ENCODE assay signal across 8 cellular contexts in genomic region chr2:19346983-19347618, GRCh38. TPM values are rescaled to one million over a fixed set of nuclear protein-coding genes. Genes with fewer than 3 reads are reported as not detected.
DNase-seq lines count a peak whose midpoint lies in the region; ATAC-seq and TF ChIP-seq lines count a peak whose summit lies in the region.

No MANE protein-coding gene starts in this region.

- no peak for DNase-seq in activated T-cell treated with anti-CD3 and anti-CD28 coated beads, Interleukin-2, amount 50 U/mL, for 72 hours
- no peak for DNase-seq in activated T-cell treated with anti-CD3 and anti-CD28 coated beads for 4 hours
- no peak for DNase-seq in activated T-helper 1 cell treated with anti-CD3 and anti-CD28 coated beads, Interleukin-12 subunit alpha, Interleukin-12 subunit beta, Interleukin-2, Interleukin-4 antibody, amounts not matched to agents 30 ng/mL and 10 ng/mL and 1 ng/mL, durations not matched to agents 14 hours and 24 hours and 36 hours (ENCODE audit: low spot score)
- no peak for DNase-seq in transverse colon
- DNase-seq in DMS153 treated with DMSO at 0.1 percent for 48 hours (lab: John Stamatoyannopoulos, UW; ENCODE audit: unreplicated experiment) = no peak
- DNase-seq in NCI-H2081 (lab: John Stamatoyannopoulos, UW) = no peak

- TF ChIP-seq CTCF in transverse colon (IDR thresholded peaks at IDR 0.05) = no peak

- H3K27ac ChIP-seq in layer of hippocampus (ENCODE audit: low read depth, low read length) = peak overlapping the region; percentile 96
- peak overlapping the region; percentile 87 to 96 (median 92) for H3K27ac ChIP-seq in transverse colon

- H3K36me3 ChIP-seq in transverse colon = no peaks in the 10 kb centered on the region

- ATAC-seq in activated T-cell treated with anti-CD3 and anti-CD28 coated beads, Interleukin-2, amount 50 U/mL, for 72 hours (replicated peaks in 1 of 2) = no peak
- ATAC-seq in HG03066 (IDR thresholded peaks at IDR 0.05; ENCODE audit: low read depth, unreplicated experiment) = peak; percentile 6

- peaks cover 25% of the 10 kb centered on the region for H3K27me3 Mint-ChIP-seq in activated T-cell treated with anti-CD3 and anti-CD28 coated beads, Interleukin-2, amount 50 U/mL, for 72 hours (ENCODE audit: low read depth)
- peaks cover 32% of the 10 kb centered on the region for H3K27me3 Mint-ChIP-seq in activated T-helper 1 cell treated with anti-CD3 and anti-CD28 coated beads, Interleukin-12 subunit alpha, Interleukin-12 subunit beta, Interleukin-2, Interleukin-4 antibody, amounts not matched to agents 30 ng/mL and 10 ng/mL and 1 ng/mL, durations not matched to agents 14 hours and 24 hours and 36 hours (ENCODE audit: insufficient read depth)

- H3K4me3 Mint-ChIP-seq in activated T-cell treated with anti-CD3 and anti-CD28 coated beads, Interleukin-2, amount 50 U/mL, for 72 hours = peak overlapping the region; percentile 95 to 98
- peak overlapping the region; percentile 95 for H3K4me3 Mint-ChIP-seq in activated T-helper 1 cell treated with anti-CD3 and anti-CD28 coated beads, Interleukin-12 subunit alpha, Interleukin-12 subunit beta, Interleukin-2, Interleukin-4 antibody, amounts not matched to agents 30 ng/mL and 10 ng/mL and 1 ng/mL, durations not matched to agents 14 hours and 24 hours and 36 hours

- H3K27me3 ChIP-seq in layer of hippocampus (ENCODE audit: control insufficient read depth, insufficient read depth, low read length) (peaks cover 8% of the 10 kb centered on the region), transverse colon (peaks cover 19% of the 10 kb centered on the region)

- TF ChIP-seq EP300 in transverse colon (IDR thresholded peaks at IDR 0.05; ENCODE audit: low read depth) = no peak

- peak overlapping the region; percentile 62 to 92 (median 78) for H3K4me3 ChIP-seq in transverse colon

- no peaks in the 10 kb centered on the region for H3K9me3 Mint-ChIP-seq in activated T-cell treated with anti-CD3 and anti-CD28 coated beads, Interleukin-2, amount 50 U/mL, for 72 hours
- no peaks in the 10 kb centered on the region for H3K9me3 Mint-ChIP-seq in activated T-helper 1 cell treated with anti-CD3 and anti-CD28 coated beads, Interleukin-12 subunit alpha, Interleukin-12 subunit beta, Interleukin-2, Interleukin-4 antibody, amounts not matched to agents 30 ng/mL and 10 ng/mL and 1 ng/mL, durations not matched to agents 14 hours and 24 hours and 36 hours

- peaks cover 4 to 28% (median 8%) of the 10 kb centered on the region in 4 donors for H3K4me1 ChIP-seq in transverse colon

- peaks cover 2 to 6% of the 10 kb centered on the region in 2 donors for H3K36me3 Mint-ChIP-seq in activated T-cell treated with anti-CD3 and anti-CD28 coated beads, Interleukin-2, amount 50 U/mL, for 72 hours (ENCODE audit: insufficient read depth in 2 of 2)
- peaks cover 5% of the 10 kb centered on the region for H3K36me3 Mint-ChIP-seq in activated T-helper 1 cell treated with anti-CD3 and anti-CD28 coated beads, Interleukin-12 subunit alpha, Interleukin-12 subunit beta, Interleukin-2, Interleukin-4 antibody, amounts not matched to agents 30 ng/mL and 10 ng/mL and 1 ng/mL, durations not matched to agents 14 hours and 24 hours and 36 hours (ENCODE audit: low read depth)

- no peaks in the 10 kb centered on the region for H3K9me3 ChIP-seq in transverse colon

- no peak for TF ChIP-seq POLR2A in transverse colon (IDR thresholded peaks at IDR 0.05)

- peak overlapping the region; percentile 95 for H3K27ac Mint-ChIP-seq in activated T-cell treated with anti-CD3 and anti-CD28 coated beads, Interleukin-2, amount 50 U/mL, for 72 hours
- H3K27ac Mint-ChIP-seq in activated T-helper 1 cell treated with anti-CD3 and anti-CD28 coated beads, Interleukin-12 subunit alpha, Interleukin-12 subunit beta, Interleukin-2, Interleukin-4 antibody, amounts not matched to agents 30 ng/mL and 10 ng/mL and 1 ng/mL, durations not matched to agents 14 hours and 24 hours and 36 hours = peak overlapping the region; percentile 96

- 33 to 50% methylated on average over 1 to 6 of the region's 6 CpGs for WGBS in transverse colon (ENCODE audit: low coverage in 1 of 2), 2 donors

- peaks cover 23% of the 10 kb centered on the region for H3K4me1 Mint-ChIP-seq in activated T-cell treated with anti-CD3 and anti-CD28 coated beads, Interleukin-2, amount 50 U/mL, for 72 hours (ENCODE audit: low read depth)
- H3K4me1 Mint-ChIP-seq in activated T-helper 1 cell treated with anti-CD3 and anti-CD28 coated beads, Interleukin-12 subunit alpha, Interleukin-12 subunit beta, Interleukin-2, Interleukin-4 antibody, amounts not matched to agents 30 ng/mL and 10 ng/mL and 1 ng/mL, durations not matched to agents 14 hours and 24 hours and 36 hours (ENCODE audit: low read depth) = peaks cover 24% of the 10 kb centered on the region

- in situ Hi-C loops in transverse colon (cut with MboI; ENCODE audit: low pct_ligation_motif_present in 1 of 4, low pct_unique_long_range_greater_than_20kb in 1 of 4, low sequenced_read_pairs in 3 of 4) = no loop called here

- intact Hi-C loops in activated T-helper 1 cell treated with anti-CD3 and anti-CD28 coated beads, Interleukin-12 subunit alpha, Interleukin-12 subunit beta, Interleukin-2, Interleukin-4 antibody, amounts not matched to agents 30 ng/mL and 10 ng/mL and 1 ng/mL, durations not matched to agents 14 hours and 24 hours and 36 hours (cut with micrococcal nuclease) = loop anchor here (5.0 kb wide), 4 partner anchors 645 to 1595 kb away; partner anchors contain the start of genes GEN1, PUM2, SMC6 and WDR35
- intact Hi-C loops in transverse colon (cut with DNase I; ENCODE audit: low total_unique reads) = no loop called here

RNA-seq across cellular contexts. Expression of gene OSR1, which starts 11.3 kb away (rescaled TPM):
- total RNA-seq in activated T-cell treated with anti-CD3 and anti-CD28 coated beads, Interleukin-2, amount 50 U/mL, for 72 hours = not detected
- not detected in 2 replicates for total RNA-seq in activated T-helper 1 cell treated with anti-CD3 and anti-CD28 coated beads, Interleukin-12 subunit alpha, Interleukin-12 subunit beta, Interleukin-2, Interleukin-4 antibody, amounts not matched to agents 30 ng/mL and 10 ng/mL and 1 ng/mL, durations not matched to agents 14 hours and 24 hours and 36 hours
- 10 to 100 TPM in 1 of 4 donors, 1 to 10 TPM in 3; 1.4 to 15.7 (median 3.4) TPM for total RNA-seq in transverse colon
